19 cellular contexts compared by ENCODE assay signal in the genomic region with DNA sequence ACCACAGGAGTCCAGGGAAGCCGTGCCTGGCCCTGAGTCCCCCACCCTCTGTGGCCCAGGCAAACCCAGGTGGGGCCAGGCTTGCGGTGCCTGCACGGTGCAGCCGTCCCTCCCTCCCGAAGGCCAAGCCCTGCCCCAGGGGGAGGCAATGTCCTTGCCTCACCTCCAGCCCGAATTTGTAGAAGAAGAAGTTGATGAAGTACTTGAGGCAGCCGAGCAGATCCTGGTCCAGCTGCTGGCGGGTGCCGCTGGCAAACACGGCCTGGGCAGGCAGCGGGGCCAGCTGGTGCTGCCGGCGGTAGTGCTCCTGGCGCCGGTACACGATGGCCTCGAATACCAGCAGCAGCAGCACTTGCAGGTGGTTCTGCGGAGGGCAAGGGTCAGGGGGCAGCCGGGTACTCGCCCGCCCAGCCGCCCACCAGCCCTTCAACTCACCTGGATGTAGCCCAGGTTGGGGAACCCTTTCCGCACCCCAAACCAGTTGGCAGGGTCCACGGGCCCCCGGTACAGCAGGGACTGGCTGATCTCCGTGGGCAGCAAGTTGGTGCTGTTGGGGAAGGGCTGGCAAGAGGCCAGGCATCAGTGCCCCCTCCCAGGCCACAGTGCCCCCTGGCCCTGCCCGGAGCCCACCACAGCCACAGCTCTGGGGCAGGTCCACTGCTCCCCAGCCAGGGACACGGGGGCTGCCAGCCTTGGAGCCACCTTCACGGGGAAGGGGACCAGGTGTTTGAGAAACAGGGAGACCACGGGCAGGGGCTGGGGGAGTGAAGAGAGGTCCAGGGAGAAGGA. TPM values are rescaled to one million over a fixed set of nuclear protein-coding genes. Genes with fewer than 3 reads are reported as not detected.
DNase-seq lines count a peak whose midpoint lies in the region; ATAC-seq and TF ChIP-seq lines count a peak whose summit lies in the region.
"Had no signal": no experiment of that assay in that cellular context is flagged by ENCODE, and none has a peak within 500 bp of the region (broad histone marks: within the 10 kb centered on the region; RNA-seq: fewer than 3 reads in every experiment).

No MANE protein-coding gene starts in this region.

- DNase-seq in T-helper 2 cell treated with Interferon-gamma antibody and Interleukin-4, amounts not matched to agents 5 μg/mL and 100 μg/mL, for 36 hours (ENCODE audit: low spot score): no peak
- DNase-seq in T-helper 2 cell (no peak), Panc1 (ENCODE audit: low read depth, low spot score) (no peak), trophoblast cell (no peak), GM19240 (ENCODE audit: insufficient read length, low spot score) (no peak), lower lobe of right lung (no peak)
- DNase-seq in stimulated activated CD4-positive, alpha-beta T cell treated with anti-CD3 and anti-CD28 coated beads, Interleukin-4, amount 100 ng/mL, for 4 hours: no peak
- DNase-seq: activated B cell treated with CpG ODN at 0.5 μM for 24 hours; CD8-positive, alpha-beta T cell; EL; erythroblast; GOT3; left colon; SIG-M5 had no signal

- no peaks in the 10 kb centered on the region for H3K79me1 ChIP-seq in trophoblast cell (ENCODE audit: low read length)

- no peaks in the 10 kb centered on the region; the same call in 1 of the 2 replicates for H3K36me3 ChIP-seq in Panc1 (ENCODE audit: control insufficient read depth, insufficient read depth, low read length)
- peaks cover 68 to 70% of the 10 kb centered on the region in 2 experiments for H3K36me3 ChIP-seq in trophoblast cell (ENCODE audit: control insufficient read depth in 1 of 2, insufficient read depth in 2 of 2, low read length in 2 of 2)
- H3K36me3 ChIP-seq in lower lobe of right lung: peaks cover 78% of the 10 kb centered on the region
- H3K36me3 ChIP-seq: neural progenitor cell had no signal

- no peak overlapping the region for H3K4me3 Mint-ChIP-seq in T-helper 2 cell treated with Interferon-gamma antibody and Interleukin-4, amounts not matched to agents 5 μg/mL and 100 μg/mL, for 36 hours
- H3K4me3 Mint-ChIP-seq: activated B cell treated with CpG ODN at 0.5 μM for 24 hours; CD8-positive, alpha-beta T cell; neural progenitor cell had no signal

- H2BK12ac ChIP-seq in trophoblast cell (ENCODE audit: low read length): no peak overlapping the region

- no peaks in the 10 kb centered on the region for H3K9me3 ChIP-seq in Panc1 (ENCODE audit: control insufficient read depth, insufficient read depth, low read depth, low read length)
- peaks cover 2% of the 10 kb centered on the region for H3K9me3 ChIP-seq in trophoblast cell (ENCODE audit: insufficient read depth, low read depth, low read length)
- no peaks in the 10 kb centered on the region for H3K9me3 ChIP-seq in lower lobe of right lung

- no peak overlapping the region for H4K8ac ChIP-seq in trophoblast cell (ENCODE audit: low read depth, low read length)

- H3K4me1 Mint-ChIP-seq in T-helper 2 cell treated with Interferon-gamma antibody and Interleukin-4, amounts not matched to agents 5 μg/mL and 100 μg/mL, for 36 hours (ENCODE audit: low read depth): peaks cover 4% of the 10 kb centered on the region
- H3K4me1 Mint-ChIP-seq: activated B cell treated with CpG ODN at 0.5 μM for 24 hours had no signal

- H3K4me1 ChIP-seq in Panc1 (ENCODE audit: control insufficient read depth, insufficient read depth, low read length): no peaks in the 10 kb centered on the region; the same call in 1 of the 2 replicates
- peaks cover 0 to 4% of the 10 kb centered on the region in 2 experiments for H3K4me1 ChIP-seq in trophoblast cell (ENCODE audit: control insufficient read depth in 1 of 2, insufficient read depth in 2 of 2, low read length in 2 of 2)
- H3K4me1 ChIP-seq in lower lobe of right lung: peaks cover under 1% of the 10 kb centered on the region
- H3K4me1 ChIP-seq: neural progenitor cell had no signal

- no TSS peak for BruUV-seq in Panc1 (replicated peaks; lab: Mats Ljungman, UMichigan)

- no peaks in the 10 kb centered on the region for H3K9me3 Mint-ChIP-seq in T-helper 2 cell treated with Interferon-gamma antibody and Interleukin-4, amounts not matched to agents 5 μg/mL and 100 μg/mL, for 36 hours
- H3K9me3 Mint-ChIP-seq: activated B cell treated with CpG ODN at 0.5 μM for 24 hours; activated T-helper 2 cell treated with anti-CD3 and anti-CD28 coated beads, Interferon-gamma antibody, Interleukin-2, Interleukin-4, amounts not matched to agents 10 μg/mL and 5 μg/mL and 100 μg/mL, durations not matched to agents 14 hours and 24 hours and 36 hours; CD8-positive, alpha-beta T cell; neural progenitor cell had no signal

- intact Hi-C loops in Panc1 (cut with micrococcal nuclease; ENCODE audit: unreplicated experiment): loop anchor here (10.0 kb wide), 1 partner anchor 52 kb away; the partner anchor contains the start of gene PIEZO1
- intact Hi-C loops in lower lobe of right lung (cut with DNase I): no loop called here

- no peak overlapping the region for H3K4ac ChIP-seq in trophoblast cell (ENCODE audit: low read depth, low read length)

- H3K27ac Mint-ChIP-seq in T-helper 2 cell treated with Interferon-gamma antibody and Interleukin-4, amounts not matched to agents 5 μg/mL and 100 μg/mL, for 36 hours: peak overlapping the region; percentile 36
- H3K27ac Mint-ChIP-seq: activated B cell treated with CpG ODN at 0.5 μM for 24 hours; activated T-helper 2 cell treated with anti-CD3 and anti-CD28 coated beads, Interferon-gamma antibody, Interleukin-2, Interleukin-4, amounts not matched to agents 10 μg/mL and 5 μg/mL and 100 μg/mL, durations not matched to agents 14 hours and 24 hours and 36 hours; CD8-positive, alpha-beta T cell; neural progenitor cell had no signal

- no peak overlapping the region for H2AK5ac ChIP-seq in trophoblast cell (ENCODE audit: low read length)

- no peaks in the 10 kb centered on the region for H3K79me2 ChIP-seq in trophoblast cell (ENCODE audit: control insufficient read depth, insufficient read depth, low read length, poor library complexity)

- H3K36me3 Mint-ChIP-seq in T-helper 2 cell treated with Interferon-gamma antibody and Interleukin-4, amounts not matched to agents 5 μg/mL and 100 μg/mL, for 36 hours (ENCODE audit: low read depth): peaks cover 20% of the 10 kb centered on the region
- H3K36me3 Mint-ChIP-seq: neural progenitor cell had no signal

- H3K27me3 ChIP-seq in Panc1 (ENCODE audit: control insufficient read depth, insufficient read depth, low read length) (no peaks in the 10 kb centered on the region), trophoblast cell (ENCODE audit: insufficient read depth, low read length) (no peaks in the 10 kb centered on the region), lower lobe of right lung (ENCODE audit: low read depth) (no peaks in the 10 kb centered on the region)
- H3K27me3 ChIP-seq: cardiac muscle cell, neural progenitor cell had no signal

- H2BK5ac ChIP-seq in trophoblast cell (ENCODE audit: low read depth, low read length, poor library complexity): no peak overlapping the region

- H3K23ac ChIP-seq in trophoblast cell (ENCODE audit: low read length): no peak overlapping the region

- H3K9ac ChIP-seq in trophoblast cell (ENCODE audit: low read length): no peak overlapping the region
- H3K9ac ChIP-seq: neural progenitor cell had no signal

- H4K91ac ChIP-seq in trophoblast cell (ENCODE audit: low read depth, low read length): no peak overlapping the region

- no CpG with 5 or more reads among the region's 30 CpGs for WGBS in trophoblast cell (ENCODE audit: extremely low coverage, insufficient coverage, insufficient read length)

- no peak overlapping the region for H2AFZ ChIP-seq in trophoblast cell (ENCODE audit: insufficient read depth, low read length, poor library complexity)
- H2AFZ ChIP-seq: neural progenitor cell had no signal

- no peak overlapping the region for H3K4me3 ChIP-seq in Panc1 (ENCODE audit: low read depth in 2 of 2, low read length in 2 of 2)
- H3K4me3 ChIP-seq in trophoblast cell (ENCODE audit: low read depth, low read length): peak overlapping the region; percentile 22
- no peak overlapping the region for H3K4me3 ChIP-seq in lower lobe of right lung
- H3K4me3 ChIP-seq: cardiac muscle cell, neural progenitor cell had no signal

- H3K14ac ChIP-seq in trophoblast cell (ENCODE audit: low read length): no peak overlapping the region

- ATAC-seq in Panc1: peak; percentile 72
- ATAC-seq in lower lobe of right lung: no peak
- ATAC-seq: CD8-positive, alpha-beta T cell; left colon had no signal

- CTCF ChIA-PET in Panc1 (lab: Charles Lee): no interaction called here

- H3K27ac ChIP-seq in Panc1 (ENCODE audit: low read length) (no peak overlapping the region), trophoblast cell (ENCODE audit: low read depth, low read length) (no peak overlapping the region), lower lobe of right lung (no peak overlapping the region)
- H3K27ac ChIP-seq: cardiac muscle cell, neural progenitor cell had no signal

- TF ChIP-seq CTCF in Panc1 (IDR thresholded peaks at IDR 0.05): no peak
- TF ChIP-seq CTCF in lower lobe of right lung (IDR thresholded peaks at IDR 0.05): no peak

- H4K12ac ChIP-seq in trophoblast cell (ENCODE audit: low read depth, low read length): no peak overlapping the region

- no peaks in the 10 kb centered on the region for H3K27me3 Mint-ChIP-seq in T-helper 2 cell treated with Interferon-gamma antibody and Interleukin-4, amounts not matched to agents 5 μg/mL and 100 μg/mL, for 36 hours (ENCODE audit: low read depth)
- H3K27me3 Mint-ChIP-seq: activated B cell treated with CpG ODN at 0.5 μM for 24 hours had no signal

- in situ Hi-C loops in Panc1 (cut with HindIII; ENCODE audit: low pct_unique_long_range_greater_than_20kb, low sequenced_read_pairs): no loop called here

- no peak for TF ChIP-seq EP300 in Ishikawa (IDR thresholded peaks at IDR 0.05; ENCODE audit: borderline replicate concordance)

- POLR2A ChIA-PET in Panc1 (lab: Charles Lee): no interaction called here

- no peak overlapping the region for H3K4me2 ChIP-seq in trophoblast cell (ENCODE audit: low read length)
- H3K4me2 ChIP-seq: neural progenitor cell had no signal

- H3K18ac ChIP-seq in trophoblast cell (ENCODE audit: low read length): no peak overlapping the region

- no peak overlapping the region for H2BK120ac ChIP-seq in trophoblast cell (ENCODE audit: insufficient read depth, low read length, poor library complexity)

- TF ChIP-seq RAD21 in Ishikawa (IDR thresholded peaks at IDR 0.05; ENCODE audit: low read depth): no peak

RNA-seq across cellular contexts. Expression of gene CTU2, which starts 26.1 kb away (rescaled TPM):
- total RNA-seq in Panc1 (2021; ENCODE audit: unreplicated experiment) (24.8 TPM), lower lobe of right lung (14.5 TPM)
- 31.7 TPM for polyA plus RNA-seq in Panc1 (2012; ENCODE audit: insufficient read length)
- 25.4 and 28.4 TPM in 2 replicates for polyA plus RNA-seq in trophoblast cell (2013)

RNA-seq across cellular contexts. Expression of gene RNF166, which starts 26.2 kb away (rescaled TPM):
- total RNA-seq in Panc1 (2021; ENCODE audit: unreplicated experiment) (19.8 TPM), lower lobe of right lung (61.9 TPM)
- 23.4 TPM for polyA plus RNA-seq in Panc1 (2012; ENCODE audit: insufficient read length)
- 8.7 and 8.8 TPM in 2 replicates for polyA plus RNA-seq in trophoblast cell (2013)

RNA-seq across cellular contexts. Expression of gene SNAI3, which starts 46.1 kb away (rescaled TPM):
- total RNA-seq in Panc1 (2021; ENCODE audit: unreplicated experiment) (not detected), lower lobe of right lung (6.1 TPM)
- polyA plus RNA-seq in Panc1 (2012; ENCODE audit: insufficient read length): 0.40 TPM
- polyA plus RNA-seq in trophoblast cell (2013): 0.27 and 0.31 TPM in 2 replicates
- total RNA-seq: MCF 10A had no signal

RNA-seq across cellular contexts. Expression of gene PIEZO1, which starts 52.7 kb away (rescaled TPM):
- total RNA-seq in Panc1 (2021; ENCODE audit: unreplicated experiment): 175 TPM
- polyA plus RNA-seq in Panc1 (2012; ENCODE audit: insufficient read length): 228 TPM
- polyA plus RNA-seq in trophoblast cell (2013): 77.3 and 84.7 TPM in 2 replicates
- 164 TPM for total RNA-seq in lower lobe of right lung
